Comparison of ENCODE assay signal across 8 cellular contexts in the genomic region with DNA sequence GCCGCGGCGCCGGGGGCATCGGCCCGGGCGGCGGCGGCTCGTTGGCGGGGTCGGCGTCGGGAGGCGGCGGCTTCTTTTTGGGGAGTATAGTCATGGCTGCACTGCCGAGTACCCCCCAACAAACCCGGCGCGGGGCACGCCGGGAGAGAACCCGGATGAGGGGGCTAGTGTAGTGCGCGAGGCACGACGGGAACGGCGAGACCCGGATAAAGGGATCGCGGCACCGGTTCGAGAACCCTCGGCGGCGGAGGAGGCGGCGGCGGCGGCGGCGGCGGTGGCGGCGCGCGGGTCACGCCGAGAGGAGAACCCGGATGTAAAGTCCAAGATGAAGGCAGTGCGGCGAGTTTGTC. TPM values are rescaled to one million over a fixed set of nuclear protein-coding genes. Genes with fewer than 3 reads are reported as not detected.
DNase-seq lines count a peak whose midpoint lies in the region; ATAC-seq and TF ChIP-seq lines count a peak whose summit lies in the region.

A gene with protein sequence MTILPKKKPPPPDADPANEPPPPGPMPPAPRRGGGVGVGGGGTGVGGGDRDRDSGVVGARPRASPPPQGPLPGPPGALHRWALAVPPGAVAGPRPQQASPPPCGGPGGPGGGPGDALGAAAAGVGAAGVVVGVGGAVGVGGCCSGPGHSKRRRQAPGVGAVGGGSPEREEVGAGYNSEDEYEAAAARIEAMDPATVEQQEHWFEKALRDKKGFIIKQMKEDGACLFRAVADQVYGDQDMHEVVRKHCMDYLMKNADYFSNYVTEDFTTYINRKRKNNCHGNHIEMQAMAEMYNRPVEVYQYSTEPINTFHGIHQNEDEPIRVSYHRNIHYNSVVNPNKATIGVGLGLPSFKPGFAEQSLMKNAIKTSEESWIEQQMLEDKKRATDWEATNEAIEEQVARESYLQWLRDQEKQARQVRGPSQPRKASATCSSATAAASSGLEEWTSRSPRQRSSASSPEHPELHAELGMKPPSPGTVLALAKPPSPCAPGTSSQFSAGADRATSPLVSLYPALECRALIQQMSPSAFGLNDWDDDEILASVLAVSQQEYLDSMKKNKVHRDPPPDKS (minus strand): TSS at position 131 of the 350 bp plus-strand sequence. CDS start 37 bp downstream, at position 94.

- no peaks in the 10 kb centered on the region for H4K20me1 ChIP-seq in OCI-LY1 (ENCODE audit: insufficient read depth, low read length)

- H3K9me3 ChIP-seq in A673 (ENCODE audit: low read depth, low read length, poor library complexity, severe bottlenecking) = no peaks in the 10 kb centered on the region
- no peaks in the 10 kb centered on the region for H3K9me3 ChIP-seq in OCI-LY1 (ENCODE audit: low read length)
- H3K9me3 ChIP-seq in ovary = no peaks in the 10 kb centered on the region
- H3K9me3 ChIP-seq in tibial nerve = no peaks in the 10 kb centered on the region

- peak within 1 kb of the TSS; percentile 75 for H3K4me3 ChIP-seq in A673 (ENCODE audit: low read depth, low read length, poor library complexity, severe bottlenecking)
- peak within 1 kb of the TSS; percentile 87 for H3K4me3 ChIP-seq in OCI-LY1 (ENCODE audit: low read depth, low read length, poor library complexity, severe bottlenecking)
- H3K4me3 ChIP-seq in ovary = peak within 1 kb of the TSS; percentile 54
- peak within 1 kb of the TSS; percentile 56 to 83 (median 60) for H3K4me3 ChIP-seq in tibial nerve

- peaks cover 16% of the 10 kb centered on the region; the same call in 1 of the 2 replicates for H3K79me2 ChIP-seq in OCI-LY1 (ENCODE audit: insufficient read depth, low read length)

- POLR2A ChIA-PET in A673 (lab: Charles Lee; ENCODE audit: low non-redundant PET) = no interaction called here

- peaks cover 8% of the 10 kb centered on the region for H3K27me3 Mint-ChIP-seq in glutamatergic neuron (ENCODE audit: unreplicated experiment)

- 34 to 61% (median 42%) methylated on average over 53 of the region's 53 CpGs for WGBS in ovary, 3 donors
- 0 to 51% methylated on average over 11 to 53 of the region's 53 CpGs for WGBS in tibial nerve, 2 donors

- BruUV-seq in A673 (replicated peaks; lab: Mats Ljungman, UMichigan) = no TSS peak

- no peaks in the 10 kb centered on the region for H3F3A ChIP-seq in OCI-LY1 (ENCODE audit: insufficient read depth, low read length)

- H3K36me3 Mint-ChIP-seq in glutamatergic neuron (ENCODE audit: unreplicated experiment) = no peaks in the 10 kb centered on the region

- H3K4me1 Mint-ChIP-seq in glutamatergic neuron (ENCODE audit: low read depth, unreplicated experiment) = peaks cover 7% of the 10 kb centered on the region

- DNase-seq in A673 (ENCODE audit: low spot score) (peak; percentile 85), glutamatergic neuron (peak; percentile 74), ovary (peak; percentile 68 to 80 (median 72)), tibial nerve (ENCODE audit: low spot score in 2 of 2) (peak in 1 of 2 donors; percentile 19)
- peak; percentile 91 for DNase-seq in activated effector memory CD4-positive, alpha-beta T cell treated with anti-CD3 and anti-CD28 coated beads, Interleukin-2, amount 50 U/mL, for 16 hours

- peak within 1 kb of the TSS; percentile 94 for H3K4me2 ChIP-seq in OCI-LY1 (ENCODE audit: low read length)

- H3K9me2 ChIP-seq in OCI-LY1 (ENCODE audit: low read depth, low read length) = no peaks in the 10 kb centered on the region

- H3K27ac ChIP-seq in A673 (ENCODE audit: low read depth, low read length, poor library complexity, severe bottlenecking) = peak within 1 kb of the TSS; percentile 96
- peak within 1 kb of the TSS; percentile 93 for H3K27ac ChIP-seq in OCI-LY1 (ENCODE audit: low read depth, low read length, poor library complexity, severe bottlenecking)
- H3K27ac ChIP-seq in ovary = peak within 1 kb of the TSS; percentile 90
- peak within 1 kb of the TSS; percentile 88 to 95 (median 91) for H3K27ac ChIP-seq in tibial nerve

- peak; percentile 47 for ATAC-seq in GM18868 (IDR thresholded peaks at IDR 0.05; ENCODE audit: unreplicated experiment)
- peak; percentile 44 for ATAC-seq in HG03139 (IDR thresholded peaks at IDR 0.05; ENCODE audit: unreplicated experiment)

- peaks cover 6% of the 10 kb centered on the region for H3K9me3 Mint-ChIP-seq in glutamatergic neuron (ENCODE audit: unreplicated experiment)

- TF ChIP-seq POLR2A in ovary (IDR thresholded peaks at IDR 0.05) (no peak), tibial nerve (IDR thresholded peaks at IDR 0.05) (no peak)

- intact Hi-C loops in A673 (cut with micrococcal nuclease; ENCODE audit: unreplicated experiment) = no loop called here
- intact Hi-C loops in ovary (cut with DNase I) = no loop called here

- no peak within 1 kb of the TSS for H2AFZ ChIP-seq in OCI-LY1 (ENCODE audit: low read length)

- H3K36me3 ChIP-seq in A673 (ENCODE audit: insufficient read depth, low read length, poor library complexity, severe bottlenecking) (peaks cover 6% of the 10 kb centered on the region), OCI-LY1 (ENCODE audit: insufficient read depth, low read length) (peaks cover 20% of the 10 kb centered on the region), ovary (no peaks in the 10 kb centered on the region), tibial nerve (peaks cover 0 to 14% (median 0%) of the 10 kb centered on the region in 3 donors)

- peak within 1 kb of the TSS; percentile 95 for H3K9ac ChIP-seq in OCI-LY1 (ENCODE audit: low read length)

- H3K27me3 ChIP-seq in A673 (replicated peaks; ENCODE audit: insufficient read depth, low read depth, low read length, poor library complexity) = no peaks in the 10 kb centered on the region
- H3K27me3 ChIP-seq in OCI-LY1 (ENCODE audit: insufficient read depth, low read length) = no peaks in the 10 kb centered on the region
- no peaks in the 10 kb centered on the region for H3K27me3 ChIP-seq in ovary
- no peaks in the 10 kb centered on the region for H3K27me3 ChIP-seq in tibial nerve

- H3K27ac Mint-ChIP-seq in glutamatergic neuron (ENCODE audit: unreplicated experiment) = peak within 1 kb of the TSS; percentile 100

- no peaks in the 10 kb centered on the region for H3K4me1 ChIP-seq in A673 (ENCODE audit: insufficient read depth, low read length, poor library complexity, severe bottlenecking)
- peaks cover 42% of the 10 kb centered on the region for H3K4me1 ChIP-seq in OCI-LY1 (ENCODE audit: insufficient read depth, low read length, severe bottlenecking)
- no peaks in the 10 kb centered on the region for H3K4me1 ChIP-seq in ovary (ENCODE audit: insufficient read depth)
- H3K4me1 ChIP-seq in tibial nerve = peaks cover 0 to 54% (median 9%) of the 10 kb centered on the region in 4 donors

- TF ChIP-seq EP300 in ovary (IDR thresholded peaks at IDR 0.05) = no peak
- TF ChIP-seq EP300 in tibial nerve (IDR thresholded peaks at IDR 0.05) = no peak

- CTCF ChIA-PET in A673 (lab: Charles Lee) = no interaction called here

- TF ChIP-seq CTCF in A673 (conservative IDR thresholded peaks at IDR 0.05; ENCODE audit: low read depth, low read length) = no peak
- no peak for TF ChIP-seq CTCF in OCI-LY1 (IDR thresholded peaks at IDR 0.05; ENCODE audit: low read length)
- no peak for TF ChIP-seq CTCF in glutamatergic neuron (IDR thresholded peaks at IDR 0.05; ENCODE audit: partially characterized antibody, unreplicated experiment)
- TF ChIP-seq CTCF in ovary (IDR thresholded peaks at IDR 0.05) = no peak
- no peak for TF ChIP-seq CTCF in tibial nerve (IDR thresholded peaks at IDR 0.05)

- H3K4me3 Mint-ChIP-seq in glutamatergic neuron (ENCODE audit: unreplicated experiment) = peak within 1 kb of the TSS; percentile 100

RNA-seq across cellular contexts. Expression of the gene that starts here (rescaled TPM):
- 58.0 and 67.5 TPM in 2 replicates for total RNA-seq in A673 (2021)
- total RNA-seq in glutamatergic neuron (ENCODE audit: unreplicated experiment) = 68.3 TPM
- 10 to 100 TPM; 25.8 to 57.8 (median 53.8) TPM for total RNA-seq in ovary
- 10 to 100 TPM; 41.9 to 72.7 TPM for polyA plus RNA-seq in ovary
- total RNA-seq in tibial nerve = 10 to 100 TPM; 39.8 to 79.2 (median 51.6) TPM
